ENCODE assay signal across 1 cellular context in the genomic region with DNA sequence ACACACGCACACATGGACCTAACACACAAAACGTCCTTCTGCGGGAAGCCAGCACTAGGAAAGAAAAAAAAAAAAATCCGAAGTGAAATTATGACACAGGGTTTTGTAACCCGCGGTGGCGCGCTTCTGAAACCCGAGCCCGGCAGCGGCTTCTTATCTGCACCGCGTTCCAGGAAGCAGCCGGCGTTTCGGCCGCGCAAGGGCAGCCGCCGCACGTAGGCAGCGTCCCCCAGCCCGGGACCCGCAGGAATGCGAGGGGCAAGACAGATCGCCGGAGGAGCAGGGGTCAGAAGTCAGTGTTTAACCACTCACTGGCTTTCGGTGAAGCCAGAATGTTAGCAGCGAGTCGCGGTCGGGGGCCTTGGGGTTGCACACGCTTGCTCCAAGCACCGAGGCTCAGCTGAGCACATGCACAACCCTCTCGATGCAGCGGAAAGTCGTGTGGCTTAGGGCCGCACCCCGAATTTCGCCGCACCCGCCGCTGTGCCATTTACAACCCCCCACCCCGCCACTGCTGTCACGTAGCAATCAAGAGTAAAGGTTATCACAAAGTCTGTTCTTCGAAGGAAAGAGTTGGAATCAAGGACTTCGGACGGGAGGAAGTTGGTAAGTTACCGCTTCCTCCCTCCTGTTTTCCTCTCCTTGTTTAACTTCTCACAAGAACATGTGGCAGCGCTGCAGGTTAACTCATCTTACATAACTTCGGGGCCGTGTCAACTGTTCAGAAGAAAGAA.
TF ChIP-seq lines count a peak whose summit lies in the region.

No MANE protein-coding gene starts in this region.

TF ChIP-seq in HepG2, 621 proteins besides CTCF, POLR2A, EP300 and RAD21 (continued from another document and continues in another):
- TF ChIP-seq MAFK (conservative IDR thresholded peaks at IDR 0.05 in 1 of 2, IDR thresholded peaks at IDR 0.05 in 1 of 2; ENCODE audit: low read length in 2 of 2), result no peak
- TF ChIP-seq ZNF274 (CRISPR knock-in tag; IDR thresholded peaks at IDR 0.05), result peak; percentile 87
- no peak for TF ChIP-seq ZNF282 (IDR thresholded peaks at IDR 0.05; ENCODE audit: partially characterized antibody)
- no peak for TF ChIP-seq FOXK2 (IDR thresholded peaks at IDR 0.05)
- peak; percentile 92 for TF ChIP-seq KDM3A (CRISPR knock-in tag; IDR thresholded peaks at IDR 0.05; ENCODE audit: low read depth)
- TF ChIP-seq ZSCAN12 (CRISPR knock-in tag; IDR thresholded peaks at IDR 0.05), result peak; percentile 65; the same call in 1 of the 2 replicates
- TF ChIP-seq ZNF605 (CRISPR knock-in tag; IDR thresholded peaks at IDR 0.05), result peak; percentile 46
- TF ChIP-seq, protein P1, sequence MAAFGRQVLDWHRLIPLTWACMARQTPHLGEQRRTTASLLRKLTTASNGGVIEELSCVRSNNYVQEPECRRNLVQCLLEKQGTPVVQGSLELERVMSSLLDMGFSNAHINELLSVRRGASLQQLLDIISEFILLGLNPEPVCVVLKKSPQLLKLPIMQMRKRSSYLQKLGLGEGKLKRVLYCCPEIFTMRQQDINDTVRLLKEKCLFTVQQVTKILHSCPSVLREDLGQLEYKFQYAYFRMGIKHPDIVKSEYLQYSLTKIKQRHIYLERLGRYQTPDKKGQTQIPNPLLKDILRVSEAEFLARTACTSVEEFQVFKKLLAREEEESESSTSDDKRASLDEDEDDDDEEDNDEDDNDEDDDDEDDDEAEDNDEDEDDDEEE (CRISPR knock-in tag; IDR thresholded peaks at IDR 0.05), result no peak; the same call in 1 of the 2 replicates
- TF ChIP-seq, protein P2, sequence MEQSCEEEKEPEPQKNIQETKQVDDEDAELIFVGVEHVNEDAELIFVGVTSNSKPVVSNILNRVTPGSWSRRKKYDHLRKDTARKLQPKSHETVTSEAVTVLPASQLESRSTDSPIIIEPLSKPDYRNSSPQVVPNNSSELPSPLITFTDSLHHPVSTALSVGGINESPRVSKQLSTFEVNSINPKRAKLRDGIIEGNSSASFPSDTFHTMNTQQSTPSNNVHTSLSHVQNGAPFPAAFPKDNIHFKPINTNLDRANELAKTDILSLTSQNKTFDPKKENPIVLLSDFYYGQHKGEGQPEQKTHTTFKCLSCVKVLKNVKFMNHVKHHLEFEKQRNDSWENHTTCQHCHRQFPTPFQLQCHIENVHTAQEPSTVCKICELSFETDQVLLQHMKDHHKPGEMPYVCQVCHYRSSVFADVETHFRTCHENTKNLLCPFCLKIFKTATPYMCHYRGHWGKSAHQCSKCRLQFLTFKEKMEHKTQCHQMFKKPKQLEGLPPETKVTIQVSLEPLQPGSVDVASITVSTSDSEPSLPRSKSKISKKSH (CRISPR knock-in tag; IDR thresholded peaks at IDR 0.05; ENCODE audit: borderline replicate concordance), result peak; percentile 99
- TF ChIP-seq ZNF577 (CRISPR knock-in tag; IDR thresholded peaks at IDR 0.05; ENCODE audit: borderline replicate concordance, low read depth), result peak; percentile 25; the same call in 1 of the 2 replicates
- peak; percentile 76 for TF ChIP-seq ZFY (CRISPR knock-in tag; IDR thresholded peaks at IDR 0.05)
- TF ChIP-seq KDM4B (CRISPR knock-in tag; IDR thresholded peaks at IDR 0.05), result peak; percentile 67; the same call in 1 of the 2 replicates
- peak; percentile 88; the same call in 1 of the 2 replicates for TF ChIP-seq ZNF562 (CRISPR knock-in tag; IDR thresholded peaks at IDR 0.05; ENCODE audit: borderline replicate concordance)
- TF ChIP-seq ESRRA (CRISPR knock-in tag; IDR thresholded peaks at IDR 0.05; ENCODE audit: low read depth), result peak; percentile 90
- TF ChIP-seq FLYWCH1 (CRISPR knock-in tag; IDR thresholded peaks at IDR 0.05), result 0 out of 2 replicates have a peak, but pooled peaks have one; percentile 40
- TF ChIP-seq, protein P3, sequence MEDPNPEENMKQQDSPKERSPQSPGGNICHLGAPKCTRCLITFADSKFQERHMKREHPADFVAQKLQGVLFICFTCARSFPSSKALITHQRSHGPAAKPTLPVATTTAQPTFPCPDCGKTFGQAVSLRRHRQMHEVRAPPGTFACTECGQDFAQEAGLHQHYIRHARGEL (CRISPR knock-in tag; IDR thresholded peaks at IDR 0.05), result 0 out of 2 replicates have a peak, but pooled peaks have one; percentile 54
- TF ChIP-seq, protein P4, sequence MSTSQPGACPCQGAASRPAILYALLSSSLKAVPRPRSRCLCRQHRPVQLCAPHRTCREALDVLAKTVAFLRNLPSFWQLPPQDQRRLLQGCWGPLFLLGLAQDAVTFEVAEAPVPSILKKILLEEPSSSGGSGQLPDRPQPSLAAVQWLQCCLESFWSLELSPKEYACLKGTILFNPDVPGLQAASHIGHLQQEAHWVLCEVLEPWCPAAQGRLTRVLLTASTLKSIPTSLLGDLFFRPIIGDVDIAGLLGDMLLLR (CRISPR knock-in tag; IDR thresholded peaks at IDR 0.05), result peak; percentile 92
- TF ChIP-seq ATF7 (IDR thresholded peaks at IDR 0.05), result no peak
- 0 out of 2 replicates have a peak, but pooled peaks have one; percentile 59 for TF ChIP-seq ATF7 (CRISPR knock-in tag; IDR thresholded peaks at IDR 0.05)
- TF ChIP-seq, protein P5, sequence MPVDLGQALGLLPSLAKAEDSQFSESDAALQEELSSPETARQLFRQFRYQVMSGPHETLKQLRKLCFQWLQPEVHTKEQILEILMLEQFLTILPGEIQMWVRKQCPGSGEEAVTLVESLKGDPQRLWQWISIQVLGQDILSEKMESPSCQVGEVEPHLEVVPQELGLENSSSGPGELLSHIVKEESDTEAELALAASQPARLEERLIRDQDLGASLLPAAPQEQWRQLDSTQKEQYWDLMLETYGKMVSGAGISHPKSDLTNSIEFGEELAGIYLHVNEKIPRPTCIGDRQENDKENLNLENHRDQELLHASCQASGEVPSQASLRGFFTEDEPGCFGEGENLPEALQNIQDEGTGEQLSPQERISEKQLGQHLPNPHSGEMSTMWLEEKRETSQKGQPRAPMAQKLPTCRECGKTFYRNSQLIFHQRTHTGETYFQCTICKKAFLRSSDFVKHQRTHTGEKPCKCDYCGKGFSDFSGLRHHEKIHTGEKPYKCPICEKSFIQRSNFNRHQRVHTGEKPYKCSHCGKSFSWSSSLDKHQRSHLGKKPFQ (CRISPR knock-in tag; IDR thresholded peaks at IDR 0.05; ENCODE audit: insufficient replicate concordance), result peak; percentile 90
- peak; percentile 94 for TF ChIP-seq RARA (CRISPR knock-in tag; IDR thresholded peaks at IDR 0.05)
- peak; percentile 66; the same call in 1 of the 2 replicates for TF ChIP-seq THAP11 (CRISPR knock-in tag; IDR thresholded peaks at IDR 0.05)
- peak; percentile 96 for TF ChIP-seq ZC3H13 (CRISPR knock-in tag; IDR thresholded peaks at IDR 0.05)
- peak; percentile 95; the same call in 1 of the 2 replicates for TF ChIP-seq SRY (CRISPR knock-in tag; IDR thresholded peaks at IDR 0.05)
- TF ChIP-seq, protein P6, sequence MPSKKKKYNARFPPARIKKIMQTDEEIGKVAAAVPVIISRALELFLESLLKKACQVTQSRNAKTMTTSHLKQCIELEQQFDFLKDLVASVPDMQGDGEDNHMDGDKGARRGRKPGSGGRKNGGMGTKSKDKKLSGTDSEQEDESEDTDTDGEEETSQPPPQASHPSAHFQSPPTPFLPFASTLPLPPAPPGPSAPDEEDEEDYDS (CRISPR knock-in tag; IDR thresholded peaks at IDR 0.05), result peak; percentile 92
- TF ChIP-seq, protein P7, sequence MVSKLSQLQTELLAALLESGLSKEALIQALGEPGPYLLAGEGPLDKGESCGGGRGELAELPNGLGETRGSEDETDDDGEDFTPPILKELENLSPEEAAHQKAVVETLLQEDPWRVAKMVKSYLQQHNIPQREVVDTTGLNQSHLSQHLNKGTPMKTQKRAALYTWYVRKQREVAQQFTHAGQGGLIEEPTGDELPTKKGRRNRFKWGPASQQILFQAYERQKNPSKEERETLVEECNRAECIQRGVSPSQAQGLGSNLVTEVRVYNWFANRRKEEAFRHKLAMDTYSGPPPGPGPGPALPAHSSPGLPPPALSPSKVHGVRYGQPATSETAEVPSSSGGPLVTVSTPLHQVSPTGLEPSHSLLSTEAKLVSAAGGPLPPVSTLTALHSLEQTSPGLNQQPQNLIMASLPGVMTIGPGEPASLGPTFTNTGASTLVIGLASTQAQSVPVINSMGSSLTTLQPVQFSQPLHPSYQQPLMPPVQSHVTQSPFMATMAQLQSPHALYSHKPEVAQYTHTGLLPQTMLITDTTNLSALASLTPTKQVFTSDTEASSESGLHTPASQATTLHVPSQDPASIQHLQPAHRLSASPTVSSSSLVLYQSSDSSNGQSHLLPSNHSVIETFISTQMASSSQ (IDR thresholded peaks at IDR 0.05; ENCODE audit: low read depth), result peak; percentile 52; the same call in 1 of the 2 replicates
- TF ChIP-seq, protein P7 (CRISPR knock-in tag; IDR thresholded peaks at IDR 0.05; ENCODE audit: borderline replicate concordance), result peak; percentile 97
- no peak; the same call in 1 of the 2 replicates for TF ChIP-seq ZNF136 (CRISPR knock-in tag; IDR thresholded peaks at IDR 0.05; ENCODE audit: low read depth)
- TF ChIP-seq DPF2 (CRISPR knock-in tag; IDR thresholded peaks at IDR 0.05; ENCODE audit: borderline replicate concordance, low read depth), result no peak; the same call in 1 of the 2 replicates
- TF ChIP-seq ZFYVE20 (CRISPR knock-in tag; IDR thresholded peaks at IDR 0.05; ENCODE audit: borderline replicate concordance, low read depth), result no peak; the same call in 1 of the 2 replicates
- 0 out of 2 replicates have a peak, but pooled peaks have one; percentile 76 for TF ChIP-seq ZNF761 (CRISPR knock-in tag; conservative IDR thresholded peaks at IDR 0.05)
- TF ChIP-seq, protein P8, sequence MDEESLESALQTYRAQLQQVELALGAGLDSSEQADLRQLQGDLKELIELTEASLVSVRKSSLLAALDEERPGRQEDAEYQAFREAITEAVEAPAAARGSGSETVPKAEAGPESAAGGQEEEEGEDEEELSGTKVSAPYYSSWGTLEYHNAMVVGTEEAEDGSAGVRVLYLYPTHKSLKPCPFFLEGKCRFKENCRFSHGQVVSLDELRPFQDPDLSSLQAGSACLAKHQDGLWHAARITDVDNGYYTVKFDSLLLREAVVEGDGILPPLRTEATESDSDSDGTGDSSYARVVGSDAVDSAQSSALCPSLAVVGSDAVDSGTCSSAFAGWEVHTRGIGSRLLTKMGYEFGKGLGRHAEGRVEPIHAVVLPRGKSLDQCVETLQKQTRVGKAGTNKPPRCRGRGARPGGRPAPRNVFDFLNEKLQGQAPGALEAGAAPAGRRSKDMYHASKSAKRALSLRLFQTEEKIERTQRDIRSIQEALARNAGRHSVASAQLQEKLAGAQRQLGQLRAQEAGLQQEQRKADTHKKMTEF (CRISPR knock-in tag; IDR thresholded peaks at IDR 0.05), result peak; percentile 85
- TF ChIP-seq ZBTB42 (CRISPR knock-in tag; IDR thresholded peaks at IDR 0.05), result no peak
- TF ChIP-seq SIX1 (CRISPR knock-in tag; IDR thresholded peaks at IDR 0.05; ENCODE audit: borderline replicate concordance), result peak; percentile 97
- TF ChIP-seq, protein P9, sequence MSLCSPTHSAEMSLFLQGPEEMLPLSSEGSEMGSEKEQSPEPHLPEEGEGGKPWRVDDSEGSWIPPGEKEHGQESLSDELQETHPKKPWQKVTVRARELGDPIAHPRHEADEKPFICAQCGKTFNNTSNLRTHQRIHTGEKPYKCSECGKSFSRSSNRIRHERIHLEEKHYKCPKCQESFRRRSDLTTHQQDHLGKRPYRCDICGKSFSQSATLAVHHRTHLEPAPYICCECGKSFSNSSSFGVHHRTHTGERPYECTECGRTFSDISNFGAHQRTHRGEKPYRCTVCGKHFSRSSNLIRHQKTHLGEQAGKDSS (CRISPR knock-in tag; IDR thresholded peaks at IDR 0.05; ENCODE audit: borderline replicate concordance, low read depth), result peak; percentile 92; the same call in 1 of the 2 replicates
- no peak for TF ChIP-seq ZFP36 (IDR thresholded peaks at IDR 0.05; ENCODE audit: borderline replicate concordance, low read depth, low read length, partially characterized antibody)
- peak; percentile 89; the same call in 1 of the 2 replicates for TF ChIP-seq ZNF672 (CRISPR knock-in tag; IDR thresholded peaks at IDR 0.05)
- TF ChIP-seq, protein P10, sequence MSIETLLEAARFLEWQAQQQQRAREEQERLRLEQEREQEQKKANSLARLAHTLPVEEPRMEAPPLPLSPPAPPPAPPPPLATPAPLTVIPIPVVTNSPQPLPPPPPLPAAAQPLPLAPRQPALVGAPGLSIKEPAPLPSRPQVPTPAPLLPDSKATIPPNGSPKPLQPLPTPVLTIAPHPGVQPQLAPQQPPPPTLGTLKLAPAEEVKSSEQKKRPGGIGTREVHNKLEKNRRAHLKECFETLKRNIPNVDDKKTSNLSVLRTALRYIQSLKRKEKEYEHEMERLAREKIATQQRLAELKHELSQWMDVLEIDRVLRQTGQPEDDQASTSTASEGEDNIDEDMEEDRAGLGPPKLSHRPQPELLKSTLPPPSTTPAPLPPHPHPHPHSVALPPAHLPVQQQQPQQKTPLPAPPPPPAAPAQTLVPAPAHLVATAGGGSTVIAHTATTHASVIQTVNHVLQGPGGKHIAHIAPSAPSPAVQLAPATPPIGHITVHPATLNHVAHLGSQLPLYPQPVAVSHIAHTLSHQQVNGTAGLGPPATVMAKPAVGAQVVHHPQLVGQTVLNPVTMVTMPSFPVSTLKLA (IDR thresholded peaks at IDR 0.05), result no peak
- TF ChIP-seq, protein P11, sequence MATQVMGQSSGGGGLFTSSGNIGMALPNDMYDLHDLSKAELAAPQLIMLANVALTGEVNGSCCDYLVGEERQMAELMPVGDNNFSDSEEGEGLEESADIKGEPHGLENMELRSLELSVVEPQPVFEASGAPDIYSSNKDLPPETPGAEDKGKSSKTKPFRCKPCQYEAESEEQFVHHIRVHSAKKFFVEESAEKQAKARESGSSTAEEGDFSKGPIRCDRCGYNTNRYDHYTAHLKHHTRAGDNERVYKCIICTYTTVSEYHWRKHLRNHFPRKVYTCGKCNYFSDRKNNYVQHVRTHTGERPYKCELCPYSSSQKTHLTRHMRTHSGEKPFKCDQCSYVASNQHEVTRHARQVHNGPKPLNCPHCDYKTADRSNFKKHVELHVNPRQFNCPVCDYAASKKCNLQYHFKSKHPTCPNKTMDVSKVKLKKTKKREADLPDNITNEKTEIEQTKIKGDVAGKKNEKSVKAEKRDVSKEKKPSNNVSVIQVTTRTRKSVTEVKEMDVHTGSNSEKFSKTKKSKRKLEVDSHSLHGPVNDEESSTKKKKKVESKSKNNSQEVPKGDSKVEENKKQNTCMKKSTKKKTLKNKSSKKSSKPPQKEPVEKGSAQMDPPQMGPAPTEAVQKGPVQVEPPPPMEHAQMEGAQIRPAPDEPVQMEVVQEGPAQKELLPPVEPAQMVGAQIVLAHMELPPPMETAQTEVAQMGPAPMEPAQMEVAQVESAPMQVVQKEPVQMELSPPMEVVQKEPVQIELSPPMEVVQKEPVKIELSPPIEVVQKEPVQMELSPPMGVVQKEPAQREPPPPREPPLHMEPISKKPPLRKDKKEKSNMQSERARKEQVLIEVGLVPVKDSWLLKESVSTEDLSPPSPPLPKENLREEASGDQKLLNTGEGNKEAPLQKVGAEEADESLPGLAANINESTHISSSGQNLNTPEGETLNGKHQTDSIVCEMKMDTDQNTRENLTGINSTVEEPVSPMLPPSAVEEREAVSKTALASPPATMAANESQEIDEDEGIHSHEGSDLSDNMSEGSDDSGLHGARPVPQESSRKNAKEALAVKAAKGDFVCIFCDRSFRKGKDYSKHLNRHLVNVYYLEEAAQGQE (IDR thresholded peaks at IDR 0.05; ENCODE audit: borderline replicate concordance in 1 of 2, low read depth in 1 of 2, low read length in 2 of 2), result peak in 1 of 2 experiments; percentile 67; a peak in 1 of 4 replicates
